Comparison of ENCODE assay signal across 11 cellular contexts in the genomic region with DNA sequence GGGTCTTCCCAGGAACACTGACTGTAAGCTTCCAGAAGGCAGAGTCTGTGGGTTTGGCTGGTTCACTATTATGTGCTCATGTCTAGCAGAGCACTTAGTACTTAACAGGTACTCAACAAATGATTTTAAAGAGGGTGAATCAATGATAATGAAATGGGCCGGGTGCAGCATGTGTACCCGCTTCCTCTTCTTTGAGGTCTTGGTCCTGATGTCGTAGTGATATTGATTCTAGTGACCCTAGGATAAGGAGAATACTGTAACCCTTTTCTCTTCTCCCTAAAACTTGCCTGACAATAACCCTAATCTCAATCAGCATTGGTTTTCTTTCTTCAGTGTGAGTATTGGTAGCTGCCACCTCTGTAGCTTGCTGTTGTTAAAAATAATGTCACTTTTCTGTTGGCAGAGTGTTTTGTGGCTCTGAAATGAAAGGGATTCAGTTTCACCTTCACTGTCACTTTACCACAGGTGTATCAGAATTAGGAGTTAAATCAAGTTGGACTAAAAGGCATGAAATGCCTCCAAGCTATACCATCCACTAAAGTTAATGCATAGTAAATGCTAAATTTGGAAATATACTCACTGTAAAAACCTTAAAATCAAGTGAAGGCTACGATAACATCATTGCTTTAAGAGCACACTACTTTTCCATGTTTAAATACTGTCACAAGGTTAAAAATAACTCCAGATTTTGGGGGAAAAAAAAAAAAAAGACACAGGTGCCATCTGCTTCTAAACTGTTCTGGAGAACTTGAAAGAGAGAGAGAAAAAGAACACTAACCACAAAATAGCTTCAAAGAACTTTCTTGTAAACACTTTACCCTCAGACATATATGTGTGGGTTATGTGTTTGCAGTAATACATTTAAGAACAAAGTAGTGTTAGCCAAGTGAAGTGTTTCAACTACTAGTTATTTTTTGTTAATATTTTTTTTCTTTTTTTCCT. TPM values are rescaled to one million over a fixed set of nuclear protein-coding genes. Genes with fewer than 3 reads are reported as not detected.
DNase-seq lines count a peak whose midpoint lies in the region; ATAC-seq and TF ChIP-seq lines count a peak whose summit lies in the region.
"Had no signal": no experiment of that assay in that cellular context is flagged by ENCODE, and none has a peak within 500 bp of the region (broad histone marks: within the 10 kb centered on the region; RNA-seq: fewer than 3 reads in every experiment).

No MANE protein-coding gene starts in this region.

- H3K27ac Mint-ChIP-seq in activated naive CD4-positive, alpha-beta T cell treated with anti-CD3 and anti-CD28 coated beads, Interleukin-2, amount 50 U/mL, for 72 hours: peak overlapping the region; percentile 92 to 96
- H3K27ac Mint-ChIP-seq in progenitor cell of endocrine pancreas: no peak overlapping the region

- peak overlapping the region; percentile 49 for H3K9ac ChIP-seq in DND-41 (ENCODE audit: low read depth, low read length)

- H3K27ac ChIP-seq in DND-41 (ENCODE audit: low read length): peak overlapping the region; percentile 89
- H3K27ac ChIP-seq: PC-9 had no signal

- no peak for TF ChIP-seq CTCF in DND-41 (IDR thresholded peaks at IDR 0.05; ENCODE audit: borderline replicate concordance, extremely low read depth, low read length, poor library complexity, severe bottlenecking)
- no peak for TF ChIP-seq CTCF in progenitor cell of endocrine pancreas (IDR thresholded peaks at IDR 0.05; ENCODE audit: unreplicated experiment)
- no peak for TF ChIP-seq CTCF in BE2C (IDR thresholded peaks at IDR 0.05; ENCODE audit: low read depth, low read length)

- no peak for DNase-seq in DND-41
- no peak for DNase-seq in activated naive CD4-positive, alpha-beta T cell treated with anti-CD3 and anti-CD28 coated beads, Interleukin-2, amount 50 U/mL, for 72 hours (ENCODE audit: low spot score in 2 of 2)
- DNase-seq in EL: no peak
- DNase-seq in progenitor cell of endocrine pancreas (ENCODE audit: low spot score, unreplicated experiment): no peak
- DNase-seq in BE2C: no peak
- no peak for DNase-seq in H4 (ENCODE audit: low spot score)
- DNase-seq: activated CD4-positive, alpha-beta T cell treated with anti-CD3 and anti-CD28 coated beads for 4 hours; PC-9 had no signal

- peak overlapping the region; percentile 91 for H3K4me2 ChIP-seq in DND-41 (ENCODE audit: insufficient read depth, low read length)
- H3K4me2 ChIP-seq: PC-9 had no signal

- no peaks in the 10 kb centered on the region for H3K9me3 Mint-ChIP-seq in activated naive CD4-positive, alpha-beta T cell treated with anti-CD3 and anti-CD28 coated beads, Interleukin-2, amount 50 U/mL, for 72 hours
- no peaks in the 10 kb centered on the region for H3K9me3 Mint-ChIP-seq in progenitor cell of endocrine pancreas (ENCODE audit: low read depth)
- H3K9me3 Mint-ChIP-seq: nephron had no signal

- no peaks in the 10 kb centered on the region for H3K4me1 Mint-ChIP-seq in progenitor cell of endocrine pancreas (ENCODE audit: low read depth)

- H2AFZ ChIP-seq in DND-41 (ENCODE audit: low read depth, low read length): no peak overlapping the region
- H2AFZ ChIP-seq: PC-9 had no signal

- H3K9me3 ChIP-seq in DND-41 (ENCODE audit: insufficient read depth, low read length, severe bottlenecking) (no peaks in the 10 kb centered on the region), BE2C (no peaks in the 10 kb centered on the region)

- H3K27me3 ChIP-seq in DND-41 (ENCODE audit: insufficient read depth, low read length, poor library complexity) (no peaks in the 10 kb centered on the region), BE2C (no peaks in the 10 kb centered on the region)

- H3K36me3 ChIP-seq in DND-41 (ENCODE audit: insufficient read depth, low read length) (no peaks in the 10 kb centered on the region), BE2C (peaks cover 28% of the 10 kb centered on the region)

- peaks cover 98% of the 10 kb centered on the region for H3K4me1 ChIP-seq in DND-41 (ENCODE audit: insufficient read depth, low read length)
- peaks cover 37% of the 10 kb centered on the region for H3K4me1 ChIP-seq in BE2C

- H4K20me1 ChIP-seq in DND-41 (ENCODE audit: insufficient read depth, low read length): no peaks in the 10 kb centered on the region

- no peak overlapping the region for H3K4me3 Mint-ChIP-seq in progenitor cell of endocrine pancreas (ENCODE audit: low read depth)
- H3K4me3 Mint-ChIP-seq: nephron had no signal

- ATAC-seq in DND-41 (ENCODE audit: insufficient read depth, low read depth): peak; percentile 81
- peak; percentile 32 for ATAC-seq in GM19395 (IDR thresholded peaks at IDR 0.05; ENCODE audit: unreplicated experiment)
- ATAC-seq in HG03159 (IDR thresholded peaks at IDR 0.05; ENCODE audit: unreplicated experiment): peak; percentile 48
- ATAC-seq in activated naive CD4-positive, alpha-beta T cell treated with anti-CD3 and anti-CD28 coated beads, Interleukin-2, amount 50 U/mL, for 72 hours: peak; percentile 48 to 65

- peaks cover 43% of the 10 kb centered on the region for H3K79me2 ChIP-seq in DND-41 (ENCODE audit: insufficient read depth, low read length)

- peak overlapping the region in 1 of 2 experiments; percentile 29; a peak in 2 of 4 replicates for H3K4me3 ChIP-seq in DND-41 (ENCODE audit: low read depth in 1 of 2, low read length in 2 of 2)
- H3K4me3 ChIP-seq in BE2C (ENCODE audit: low read depth, low read length): no peak overlapping the region
- H3K4me3 ChIP-seq: PC-9 had no signal

- peaks cover 9 to 22% of the 10 kb centered on the region in 2 donors for H3K36me3 Mint-ChIP-seq in activated naive CD4-positive, alpha-beta T cell treated with anti-CD3 and anti-CD28 coated beads, Interleukin-2, amount 50 U/mL, for 72 hours
- H3K36me3 Mint-ChIP-seq in progenitor cell of endocrine pancreas (ENCODE audit: insufficient read depth): no peaks in the 10 kb centered on the region

- peaks cover 38% of the 10 kb centered on the region for H3K27me3 Mint-ChIP-seq in progenitor cell of endocrine pancreas

RNA-seq across cellular contexts. Expression of gene CAMK4, which starts 6.0 kb away (rescaled TPM):
- total RNA-seq in activated naive CD4-positive, alpha-beta T cell treated with anti-CD3 and anti-CD28 coated beads, Interleukin-2, amount 50 U/mL, for 72 hours: 10 to 100 TPM; 39.0 to 51.3 TPM
- total RNA-seq in progenitor cell of endocrine pancreas: 2.1 and 2.3 TPM in 2 replicates
- polyA plus RNA-seq in BE2C (2012; ENCODE audit: insufficient read depth, insufficient read length, low read depth): 88.5 TPM
- total RNA-seq in H4 (2014; rRNA removed; shearing (Covaris generic)): 8.8 and 22.5 TPM in 2 replicates
- total RNA-seq: PC-9 had no signal
